ENCODE assay signal across 8 cellular contexts in genomic region chr14:61252354-61253063, GRCh38. TPM values are rescaled to one million over a fixed set of nuclear protein-coding genes. Genes with fewer than 3 reads are reported as not detected.
A peak's percentile ranks its signal among the peaks of the same experiment; 100 is the strongest.
DNase-seq lines count a peak whose midpoint lies in the region; ATAC-seq and TF ChIP-seq lines count a peak whose summit lies in the region.

No MANE protein-coding gene starts in this region.

- H3K9me2 ChIP-seq in GM23338 (ENCODE audit: insufficient read depth) = no peaks in the 10 kb centered on the region

- 9 to 10% methylated on average over 7 of the region's 7 CpGs for WGBS in thyroid gland, 2 donors

- no peaks in the 10 kb centered on the region for H3K36me3 Mint-ChIP-seq in GM23338 (ENCODE audit: low read depth)
- no peaks in the 10 kb centered on the region for H3K36me3 Mint-ChIP-seq in activated T-cell treated with anti-CD3 and anti-CD28 coated beads, Interleukin-2, amount 50 U/mL, for 24 hours (ENCODE audit: low read depth)

- H3K4me1 ChIP-seq in GM23338 (ENCODE audit: insufficient read depth) (peaks cover 12% of the 10 kb centered on the region; the same call in 1 of the 2 replicates), Peyer's patch (no peaks in the 10 kb centered on the region), neuron (ENCODE audit: insufficient read depth, low read length) (no peaks in the 10 kb centered on the region), thyroid gland (no peaks in the 10 kb centered on the region)

- peaks cover 8% of the 10 kb centered on the region for H3K27me3 Mint-ChIP-seq in GM23338 (ENCODE audit: insufficient read depth, low read depth, poor library complexity)
- peaks cover 19% of the 10 kb centered on the region for H3K27me3 Mint-ChIP-seq in activated T-cell treated with anti-CD3 and anti-CD28 coated beads, Interleukin-2, amount 50 U/mL, for 24 hours

- ATAC-seq in GM23338 = peak; percentile 89

- H3K27me3 ChIP-seq in GM23338 (ENCODE audit: insufficient read depth) (peaks cover 29% of the 10 kb centered on the region), Peyer's patch (no peaks in the 10 kb centered on the region), neuron (ENCODE audit: insufficient read depth, low read length) (peaks cover 10% of the 10 kb centered on the region), thyroid gland (no peaks in the 10 kb centered on the region)

- peaks cover 27% of the 10 kb centered on the region; the same call in 2 of the 3 replicates for H3K4me1 Mint-ChIP-seq in GM23338
- peaks cover 8% of the 10 kb centered on the region for H3K4me1 Mint-ChIP-seq in activated T-cell treated with anti-CD3 and anti-CD28 coated beads, Interleukin-2, amount 50 U/mL, for 24 hours (ENCODE audit: low read depth)

- no peak overlapping the region for H3K27ac ChIP-seq in GM23338 (ENCODE audit: low read depth)
- no peak overlapping the region for H3K27ac ChIP-seq in Peyer's patch
- no peak overlapping the region for H3K27ac ChIP-seq in thyroid gland

- H3K4me2 ChIP-seq in GM23338 = no peak overlapping the region

- DNase-seq in Daoy (ENCODE audit: low read depth) = peak; percentile 92
- peak; percentile 91 for DNase-seq in GM23338 (ENCODE audit: low spot score)
- DNase-seq in Peyer's patch = peak; percentile 48 to 78 (median 54)
- DNase-seq in activated T-cell treated with anti-CD3 and anti-CD28 coated beads, Interleukin-2, amount 50 U/mL, for 24 hours = peak; percentile 61
- peak; percentile 97 for DNase-seq in fibroblast of mammary gland (ENCODE audit: low read depth)
- peak; percentile 80 to 83 for DNase-seq in thyroid gland

- no peak overlapping the region for H3K27ac Mint-ChIP-seq in GM23338
- no peak overlapping the region for H3K27ac Mint-ChIP-seq in activated T-cell treated with anti-CD3 and anti-CD28 coated beads, Interleukin-2, amount 50 U/mL, for 24 hours

- no peaks in the 10 kb centered on the region; the same call in 1 of the 2 replicates for H3F3A ChIP-seq in GM23338 (replicated peaks; ENCODE audit: low read depth)

- H3K36me3 ChIP-seq in GM23338 (ENCODE audit: insufficient read depth) (no peaks in the 10 kb centered on the region), Peyer's patch (no peaks in the 10 kb centered on the region), neuron (ENCODE audit: insufficient read depth, low read length) (no peaks in the 10 kb centered on the region), thyroid gland (no peaks in the 10 kb centered on the region)

- TF ChIP-seq POLR2A in Peyer's patch (IDR thresholded peaks at IDR 0.05) = no peak
- TF ChIP-seq POLR2A in thyroid gland (IDR thresholded peaks at IDR 0.05) = no peak

- H3K9me3 Mint-ChIP-seq in GM23338 = no peaks in the 10 kb centered on the region
- H3K9me3 Mint-ChIP-seq in activated T-cell treated with anti-CD3 and anti-CD28 coated beads, Interleukin-2, amount 50 U/mL, for 24 hours = no peaks in the 10 kb centered on the region

- H2AFZ ChIP-seq in GM23338 (peak overlapping the region; percentile 30; the same call in 1 of the 2 replicates), neuron (ENCODE audit: low read depth, low read length) (peak overlapping the region; percentile 11)

- H4K20me1 ChIP-seq in GM23338 (replicated peaks; ENCODE audit: insufficient read depth) = no peaks in the 10 kb centered on the region

- no peaks in the 10 kb centered on the region for H3K79me2 ChIP-seq in GM23338 (replicated peaks; ENCODE audit: insufficient read depth)

- intact Hi-C loops in thyroid gland (cut with DNase I) = loop anchor here (5.0 to 10.0 kb wide), 2 partner anchors 228 to 630 kb away; no protein-coding TSS in a partner anchor

- no peaks in the 10 kb centered on the region for H3K9me3 ChIP-seq in Peyer's patch
- no peaks in the 10 kb centered on the region for H3K9me3 ChIP-seq in neuron (ENCODE audit: low read length)
- no peaks in the 10 kb centered on the region for H3K9me3 ChIP-seq in thyroid gland

- TF ChIP-seq CTCF in GM23338 (conservative IDR thresholded peaks at IDR 0.05; ENCODE audit: low read depth in 2 of 2) (peak; percentile 97), LNCAP (IDR thresholded peaks at IDR 0.05) (peak; percentile 87), Peyer's patch (IDR thresholded peaks at IDR 0.05) (peak; percentile 34 to 78 (median 68)), fibroblast of mammary gland (conservative IDR thresholded peaks at IDR 0.05; ENCODE audit: control insufficient read depth, insufficient read depth, low read depth, low read length) (peak; percentile 98), thyroid gland (IDR thresholded peaks at IDR 0.05) (peak; percentile 46 to 92 (median 86))

- H3K4me3 ChIP-seq in GM23338 (no peak overlapping the region), Peyer's patch (no peak overlapping the region), fibroblast of mammary gland (ENCODE audit: control insufficient read depth, low read depth, low read length) (no peak overlapping the region), neuron (ENCODE audit: low read length) (no peak overlapping the region), thyroid gland (replicated peaks in 1 of 3) (no peak overlapping the region)

- no peak overlapping the region for H3K4me3 Mint-ChIP-seq in GM23338
- no peak overlapping the region for H3K4me3 Mint-ChIP-seq in activated T-cell treated with anti-CD3 and anti-CD28 coated beads, Interleukin-2, amount 50 U/mL, for 24 hours

TF ChIP-seq in GM23338, 12 proteins besides CTCF, POLR2A, EP300 and RAD21 (continues in another document):
- TF ChIP-seq STAT1 (IDR thresholded peaks at IDR 0.05; ENCODE audit: unreplicated experiment) = no peak
- TF ChIP-seq ZNF331 (CRISPR knock-in tag; IDR thresholded peaks at IDR 0.05; ENCODE audit: low read depth) = no peak
- no peak for TF ChIP-seq EZH2phosphoT487 (IDR thresholded peaks at IDR 0.05; ENCODE audit: unreplicated experiment)
- no peak for TF ChIP-seq ZNF114 (CRISPR knock-in tag; IDR thresholded peaks at IDR 0.05)
- no peak for TF ChIP-seq POLR2AphosphoS5 (IDR thresholded peaks at IDR 0.05; ENCODE audit: low read depth)
- TF ChIP-seq ETS1 (IDR thresholded peaks at IDR 0.05) = no peak
- TF ChIP-seq CREB1 (CRISPR knock-in tag; IDR thresholded peaks at IDR 0.05; ENCODE audit: low read depth) = no peak
- TF ChIP-seq EZH2 (IDR thresholded peaks at IDR 0.05; ENCODE audit: low read depth, unreplicated experiment) = no peak
- TF ChIP-seq REST (IDR thresholded peaks at IDR 0.05; ENCODE audit: unreplicated experiment) = no peak
- no peak for TF ChIP-seq NANOG (IDR thresholded peaks at IDR 0.05; ENCODE audit: borderline replicate concordance)

RNA-seq across cellular contexts. Expression of gene TMEM30B, which starts 28.6 kb away (rescaled TPM):
- not detected in 2 replicates for total RNA-seq in Daoy (2014; rRNA removed; shearing (Covaris generic))
- 12.8 and 22.9 TPM in 2 replicates for total RNA-seq in GM23338 (2014; rRNA removed; shearing (Covaris generic))
- polyA plus RNA-seq in GM23338 (2016; fragmentation: Nextera tagmentation; extraction: Ambion mirVana) = 7.2 and 7.4 TPM in 2 replicates
- total RNA-seq in Peyer's patch (100 to 1,000 TPM in 1 of 4 donors, 10 to 100 TPM in 2, 1 to 10 TPM in 1; 6.6 to 128 (median 81.9) TPM), thyroid gland (100 to 1,000 TPM in 3 of 4 donors, 10 to 100 TPM in 1; 91.0 to 153 (median 124) TPM)
